ENCODE assay signal across 12 cellular contexts in genomic region chr7:91050677-91051076, GRCh38.
A peak's percentile ranks its signal among the peaks of the same experiment; 100 is the strongest.
DNase-seq lines count a peak whose midpoint lies in the region; ATAC-seq and TF ChIP-seq lines count a peak whose summit lies in the region.
"Had no signal": no experiment of that assay in that cellular context is flagged by ENCODE, and none has a peak within 500 bp of the region (broad histone marks: within the 10 kb centered on the region; RNA-seq: fewer than 3 reads in every experiment).

No MANE protein-coding gene starts in this region.

- no peaks in the 10 kb centered on the region for H3K36me3 Mint-ChIP-seq in WTC11

- no peaks in the 10 kb centered on the region for H3K9me3 ChIP-seq in Karpas-422 (ENCODE audit: low read length)
- H3K9me3 ChIP-seq in mucosa of descending colon, result no peaks in the 10 kb centered on the region

- H3K36me3 ChIP-seq in Karpas-422 (ENCODE audit: insufficient read depth, low read length) (peaks cover 5% of the 10 kb centered on the region; the same call in 1 of the 2 replicates), mucosa of descending colon (ENCODE audit: low read depth) (no peaks in the 10 kb centered on the region)

- H3K27ac Mint-ChIP-seq in WTC11, result no peak overlapping the region

- peaks cover 12% of the 10 kb centered on the region for H3K79me2 ChIP-seq in Karpas-422 (ENCODE audit: low read length)

- H3K4me3 Mint-ChIP-seq in WTC11, result no peak overlapping the region

- H3K4me1 Mint-ChIP-seq in WTC11, result peaks cover 21% of the 10 kb centered on the region

- intact Hi-C loops in mucosa of descending colon (cut with DNase I, micrococcal nuclease), result no loop called here

- H3K27ac ChIP-seq in Karpas-422 (ENCODE audit: low read length), result 0 out of 2 replicates have a peak overlapping the region, but pooled peaks have one; percentile 8

- no peak overlapping the region for H3K9ac ChIP-seq in Karpas-422 (ENCODE audit: low read length)

- DNase-seq in Karpas-422 (no peak), mucosa of descending colon (no peak), foreskin fibroblast (no peak), WTC11 (ENCODE audit: low spot score) (no peak), T1000 (lab: John Stamatoyannopoulos, UW) (no peak)
- DNase-seq in stimulated activated naive CD4-positive, alpha-beta T cell (lab: John Stamatoyannopoulos, UW), result no peak
- DNase-seq: activated CD4-positive, alpha-beta T cell treated with anti-CD3 and anti-CD28 coated beads for 48 hours; NCI-H2081 treated with DMSO at 0.1 percent for 48 hours; stimulated activated CD4-positive, alpha-beta T cell treated with anti-CD3 and anti-CD28 coated beads, Interleukin-4, amount 100 ng/mL, for 24 hours had no signal

- peaks cover 5% of the 10 kb centered on the region; the same call in 1 of the 2 replicates for H3K4me1 ChIP-seq in Karpas-422 (ENCODE audit: low read length)
- H3K4me1 ChIP-seq in mucosa of descending colon (ENCODE audit: low read depth), result no peaks in the 10 kb centered on the region

- peak; percentile 77 for ATAC-seq in GM18907 (IDR thresholded peaks at IDR 0.05; ENCODE audit: unreplicated experiment)
- ATAC-seq in HG02571 (IDR thresholded peaks at IDR 0.05; ENCODE audit: unreplicated experiment), result peak; percentile 92
- ATAC-seq in mucosa of descending colon, result peak; percentile 38
- no peak for ATAC-seq in WTC11

- no peak for TF ChIP-seq CTCF in mucosa of descending colon (IDR thresholded peaks at IDR 0.05)
- no peak for TF ChIP-seq CTCF in foreskin fibroblast (IDR thresholded peaks at IDR 0.05; ENCODE audit: low read depth, low read length)
- no peak for TF ChIP-seq CTCF in WTC11 (IDR thresholded peaks at IDR 0.05)

- CTCF ChIA-PET in WTC11 (lab: Charles Lee), result no interaction called here

- H3K9me3 Mint-ChIP-seq in WTC11, result no peaks in the 10 kb centered on the region

- H3K4me3 ChIP-seq in Karpas-422 (ENCODE audit: low read length) (no peak overlapping the region), mucosa of descending colon (no peak overlapping the region), foreskin fibroblast (ENCODE audit: low read depth in 1 of 2, low read length in 2 of 2) (no peak overlapping the region)
- H3K4me3 ChIP-seq: lung had no signal

- H2AFZ ChIP-seq in Karpas-422 (ENCODE audit: low read length), result no peak overlapping the region

- peaks cover 68% of the 10 kb centered on the region for H3K27me3 Mint-ChIP-seq in WTC11 (ENCODE audit: low read depth)

- no peaks in the 10 kb centered on the region for H3K27me3 ChIP-seq in Karpas-422 (ENCODE audit: low read length)

- H3K9me2 ChIP-seq in Karpas-422 (replicated peaks; ENCODE audit: insufficient read depth, low read length), result no peaks in the 10 kb centered on the region

- POLR2A ChIA-PET in WTC11 (lab: Charles Lee), result no interaction called here

- no peak overlapping the region for H3K4me2 ChIP-seq in Karpas-422 (ENCODE audit: low read depth, low read length, poor library complexity, severe bottlenecking)

- no peaks in the 10 kb centered on the region for H4K20me1 ChIP-seq in Karpas-422 (ENCODE audit: insufficient read depth, low read depth, low read length)

TF ChIP-seq in WTC11, 78 proteins besides CTCF, POLR2A, EP300 and RAD21:
- TF ChIP-seq ATF1 (CRISPR knock-in tag; IDR thresholded peaks at IDR 0.05), result no peak
- no peak for TF ChIP-seq ZNF219 (CRISPR knock-in tag; IDR thresholded peaks at IDR 0.05; ENCODE audit: borderline replicate concordance)
- no peak for TF ChIP-seq ESRRA (CRISPR knock-in tag; IDR thresholded peaks at IDR 0.05; ENCODE audit: borderline replicate concordance)
- TF ChIP-seq, protein P1, sequence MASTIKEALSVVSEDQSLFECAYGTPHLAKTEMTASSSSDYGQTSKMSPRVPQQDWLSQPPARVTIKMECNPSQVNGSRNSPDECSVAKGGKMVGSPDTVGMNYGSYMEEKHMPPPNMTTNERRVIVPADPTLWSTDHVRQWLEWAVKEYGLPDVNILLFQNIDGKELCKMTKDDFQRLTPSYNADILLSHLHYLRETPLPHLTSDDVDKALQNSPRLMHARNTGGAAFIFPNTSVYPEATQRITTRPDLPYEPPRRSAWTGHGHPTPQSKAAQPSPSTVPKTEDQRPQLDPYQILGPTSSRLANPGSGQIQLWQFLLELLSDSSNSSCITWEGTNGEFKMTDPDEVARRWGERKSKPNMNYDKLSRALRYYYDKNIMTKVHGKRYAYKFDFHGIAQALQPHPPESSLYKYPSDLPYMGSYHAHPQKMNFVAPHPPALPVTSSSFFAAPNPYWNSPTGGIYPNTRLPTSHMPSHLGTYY (CRISPR knock-in tag; IDR thresholded peaks at IDR 0.05), result no peak
- TF ChIP-seq NR3C1 (CRISPR knock-in tag; conservative IDR thresholded peaks at IDR 0.05; ENCODE audit: low read depth), result no peak
- TF ChIP-seq, protein P2, sequence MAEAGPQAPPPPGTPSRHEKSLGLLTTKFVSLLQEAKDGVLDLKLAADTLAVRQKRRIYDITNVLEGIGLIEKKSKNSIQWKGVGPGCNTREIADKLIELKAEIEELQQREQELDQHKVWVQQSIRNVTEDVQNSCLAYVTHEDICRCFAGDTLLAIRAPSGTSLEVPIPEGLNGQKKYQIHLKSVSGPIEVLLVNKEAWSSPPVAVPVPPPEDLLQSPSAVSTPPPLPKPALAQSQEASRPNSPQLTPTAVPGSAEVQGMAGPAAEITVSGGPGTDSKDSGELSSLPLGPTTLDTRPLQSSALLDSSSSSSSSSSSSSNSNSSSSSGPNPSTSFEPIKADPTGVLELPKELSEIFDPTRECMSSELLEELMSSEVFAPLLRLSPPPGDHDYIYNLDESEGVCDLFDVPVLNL (CRISPR knock-in tag; IDR thresholded peaks at IDR 0.05; ENCODE audit: borderline replicate concordance, low read depth), result no peak
- TF ChIP-seq CREM (CRISPR knock-in tag; IDR thresholded peaks at IDR 0.05), result no peak
- TF ChIP-seq, protein P3, sequence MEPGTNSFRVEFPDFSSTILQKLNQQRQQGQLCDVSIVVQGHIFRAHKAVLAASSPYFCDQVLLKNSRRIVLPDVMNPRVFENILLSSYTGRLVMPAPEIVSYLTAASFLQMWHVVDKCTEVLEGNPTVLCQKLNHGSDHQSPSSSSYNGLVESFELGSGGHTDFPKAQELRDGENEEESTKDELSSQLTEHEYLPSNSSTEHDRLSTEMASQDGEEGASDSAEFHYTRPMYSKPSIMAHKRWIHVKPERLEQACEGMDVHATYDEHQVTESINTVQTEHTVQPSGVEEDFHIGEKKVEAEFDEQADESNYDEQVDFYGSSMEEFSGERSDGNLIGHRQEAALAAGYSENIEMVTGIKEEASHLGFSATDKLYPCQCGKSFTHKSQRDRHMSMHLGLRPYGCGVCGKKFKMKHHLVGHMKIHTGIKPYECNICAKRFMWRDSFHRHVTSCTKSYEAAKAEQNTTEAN (CRISPR knock-in tag; IDR thresholded peaks at IDR 0.05), result no peak
- no peak for TF ChIP-seq NFYB (CRISPR knock-in tag; conservative IDR thresholded peaks at IDR 0.05; ENCODE audit: low read depth)
- no peak for TF ChIP-seq CDX4 (CRISPR knock-in tag; IDR thresholded peaks at IDR 0.05; ENCODE audit: borderline replicate concordance)
- TF ChIP-seq, protein P4, sequence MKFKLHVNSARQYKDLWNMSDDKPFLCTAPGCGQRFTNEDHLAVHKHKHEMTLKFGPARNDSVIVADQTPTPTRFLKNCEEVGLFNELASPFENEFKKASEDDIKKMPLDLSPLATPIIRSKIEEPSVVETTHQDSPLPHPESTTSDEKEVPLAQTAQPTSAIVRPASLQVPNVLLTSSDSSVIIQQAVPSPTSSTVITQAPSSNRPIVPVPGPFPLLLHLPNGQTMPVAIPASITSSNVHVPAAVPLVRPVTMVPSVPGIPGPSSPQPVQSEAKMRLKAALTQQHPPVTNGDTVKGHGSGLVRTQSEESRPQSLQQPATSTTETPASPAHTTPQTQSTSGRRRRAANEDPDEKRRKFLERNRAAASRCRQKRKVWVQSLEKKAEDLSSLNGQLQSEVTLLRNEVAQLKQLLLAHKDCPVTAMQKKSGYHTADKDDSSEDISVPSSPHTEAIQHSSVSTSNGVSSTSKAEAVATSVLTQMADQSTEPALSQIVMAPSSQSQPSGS (CRISPR knock-in tag; IDR thresholded peaks at IDR 0.05; ENCODE audit: borderline replicate concordance, low read depth), result no peak
- TF ChIP-seq, protein P5, sequence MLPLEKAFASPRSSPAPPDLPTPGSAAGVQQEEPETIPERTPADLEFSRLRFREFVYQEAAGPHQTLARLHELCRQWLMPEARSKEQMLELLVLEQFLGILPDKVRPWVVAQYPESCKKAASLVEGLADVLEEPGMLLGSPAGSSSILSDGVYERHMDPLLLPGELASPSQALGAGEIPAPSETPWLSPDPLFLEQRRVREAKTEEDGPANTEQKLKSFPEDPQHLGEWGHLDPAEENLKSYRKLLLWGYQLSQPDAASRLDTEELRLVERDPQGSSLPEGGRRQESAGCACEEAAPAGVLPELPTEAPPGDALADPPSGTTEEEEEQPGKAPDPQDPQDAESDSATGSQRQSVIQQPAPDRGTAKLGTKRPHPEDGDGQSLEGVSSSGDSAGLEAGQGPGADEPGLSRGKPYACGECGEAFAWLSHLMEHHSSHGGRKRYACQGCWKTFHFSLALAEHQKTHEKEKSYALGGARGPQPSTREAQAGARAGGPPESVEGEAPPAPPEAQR (CRISPR knock-in tag; IDR thresholded peaks at IDR 0.05), result no peak
- TF ChIP-seq IRF2 (CRISPR knock-in tag; IDR thresholded peaks at IDR 0.05; ENCODE audit: borderline replicate concordance, low read depth), result no peak
